Comparison of ENCODE assay signal across 40 cellular contexts in genomic region chr1:242515555-242515954, GRCh38. TPM values are rescaled to one million over a fixed set of nuclear protein-coding genes. Genes with fewer than 3 reads are reported as not detected.
"Had no signal": no experiment of that assay in that cellular context is flagged by ENCODE, and none has a peak within 500 bp of the region (broad histone marks: within the 10 kb centered on the region; RNA-seq: fewer than 3 reads in every experiment).

No MANE protein-coding gene starts in this region.

- H3K9me3 ChIP-seq: body of pancreas had no signal

- H3K9me3 Mint-ChIP-seq: activated naive CD4-positive, alpha-beta T cell treated with anti-CD3 and anti-CD28 coated beads for 36 hours; activated naive CD4-positive, alpha-beta T cell treated with anti-CD3 and anti-CD28 coated beads, Interleukin-2, amount 10 ng/mL, durations not matched to agents 7 days and 5 days; activated naive CD4-positive, alpha-beta T cell treated with anti-CD3 and anti-CD28 coated beads, Interleukin-2, amount 50 U/mL, for 24 hours; activated naive CD8-positive, alpha-beta T cell treated with anti-CD3 and anti-CD28 coated beads for 36 hours; activated naive CD8-positive, alpha-beta T cell treated with anti-CD3 and anti-CD28 coated beads, Interleukin-2, amount 10 ng/mL, durations not matched to agents 7 days and 5 days; activated T-cell treated with anti-CD3 and anti-CD28 coated beads, Interleukin-2, amount 50 U/mL, for 24 hours; activated T-cell treated with anti-CD3 and anti-CD28 coated beads, Interleukin-2, amount 50 U/mL, for 4 hours; activated T-helper 1 cell treated with anti-CD3 and anti-CD28 coated beads, Interleukin-12 subunit alpha, Interleukin-12 subunit beta, Interleukin-2, Interleukin-4 antibody, amounts not matched to agents 30 ng/mL and 10 ng/mL and 1 ng/mL, durations not matched to agents 14 hours and 24 hours and 36 hours; activated T-helper 17 cell treated with anti-CD3 and anti-CD28 coated beads, Interleukin-2, amount 50 U/mL, for 72 hours; activated T-helper 2 cell treated with anti-CD3 and anti-CD28 coated beads, Interferon-gamma antibody, Interleukin-2, Interleukin-4, amounts not matched to agents 10 μg/mL and 5 μg/mL and 100 μg/mL, durations not matched to agents 14 hours and 24 hours and 36 hours; central memory CD8-positive, alpha-beta T cell had no signal

- FAIRE-seq: astrocyte, bronchial epithelial cell had no signal

- H3K4me3 ChIP-seq: adrenal gland, ascending aorta, body of pancreas, breast epithelium, cardiac muscle cell had no signal

- H3K4me3 Mint-ChIP-seq: activated naive CD4-positive, alpha-beta T cell treated with anti-CD3 and anti-CD28 coated beads for 36 hours; activated naive CD4-positive, alpha-beta T cell treated with anti-CD3 and anti-CD28 coated beads, Interleukin-2, amount 10 ng/mL, durations not matched to agents 7 days and 5 days; activated naive CD4-positive, alpha-beta T cell treated with anti-CD3 and anti-CD28 coated beads, Interleukin-2, amount 50 U/mL, for 24 hours; activated naive CD8-positive, alpha-beta T cell; activated naive CD8-positive, alpha-beta T cell treated with anti-CD3 and anti-CD28 coated beads for 36 hours; activated naive CD8-positive, alpha-beta T cell treated with anti-CD3 and anti-CD28 coated beads, Interleukin-2, amount 10 ng/mL, durations not matched to agents 7 days and 5 days; activated naive CD8-positive, alpha-beta T cell treated with anti-CD3 and anti-CD28 coated beads, Interleukin-2, amount 50 U/mL, for 24 hours; activated T-cell treated with anti-CD3 and anti-CD28 coated beads, Interleukin-2, amount 50 U/mL, for 24 hours; activated T-cell treated with anti-CD3 and anti-CD28 coated beads, Interleukin-2, amount 50 U/mL, for 4 hours; activated T-cell treated with anti-CD3 and anti-CD28 coated beads, Interleukin-2, amount 50 U/mL, for 72 hours; activated T-helper 1 cell treated with anti-CD3 and anti-CD28 coated beads, Interleukin-12 subunit alpha, Interleukin-12 subunit beta, Interleukin-2, Interleukin-4 antibody, amounts not matched to agents 30 ng/mL and 10 ng/mL and 1 ng/mL, durations not matched to agents 14 hours and 24 hours and 36 hours; activated T-helper 17 cell treated with anti-CD3 and anti-CD28 coated beads, Interleukin-2, amount 50 U/mL, for 72 hours; brain; central memory CD8-positive, alpha-beta T cell had no signal

- H3K27ac ChIP-seq: adrenal gland, ascending aorta, body of pancreas, brain microvascular endothelial cell, breast epithelium, cardiac muscle cell had no signal

- H3K4me1 ChIP-seq: adrenal gland, ascending aorta, body of pancreas, breast epithelium had no signal

- H3K4me1 Mint-ChIP-seq: activated naive CD4-positive, alpha-beta T cell treated with anti-CD3 and anti-CD28 coated beads, Interleukin-2, amount 10 ng/mL, durations not matched to agents 7 days and 5 days; activated naive CD4-positive, alpha-beta T cell treated with anti-CD3 and anti-CD28 coated beads, Interleukin-2, amount 50 U/mL, for 24 hours; activated naive CD8-positive, alpha-beta T cell treated with anti-CD3 and anti-CD28 coated beads for 36 hours; activated naive CD8-positive, alpha-beta T cell treated with anti-CD3 and anti-CD28 coated beads, Interleukin-2, amount 10 ng/mL, durations not matched to agents 7 days and 5 days; activated naive CD8-positive, alpha-beta T cell treated with anti-CD3 and anti-CD28 coated beads, Interleukin-2, amount 50 U/mL, for 24 hours; activated T-helper 17 cell treated with anti-CD3 and anti-CD28 coated beads, Interleukin-2, amount 50 U/mL, for 72 hours; brain; central memory CD8-positive, alpha-beta T cell had no signal

- H3K36me3 ChIP-seq: adrenal gland, ascending aorta, brain microvascular endothelial cell, breast epithelium, cardiac muscle cell had no signal

- H3K27ac Mint-ChIP-seq: activated naive CD4-positive, alpha-beta T cell treated with anti-CD3 and anti-CD28 coated beads for 36 hours; activated naive CD4-positive, alpha-beta T cell treated with anti-CD3 and anti-CD28 coated beads, Interleukin-2, amount 10 ng/mL, durations not matched to agents 7 days and 5 days; activated naive CD4-positive, alpha-beta T cell treated with anti-CD3 and anti-CD28 coated beads, Interleukin-2, amount 50 U/mL, for 24 hours; activated naive CD4-positive, alpha-beta T cell treated with anti-CD3 and anti-CD28 coated beads, Interleukin-2, amount 50 U/mL, for 72 hours; activated naive CD8-positive, alpha-beta T cell; activated naive CD8-positive, alpha-beta T cell treated with anti-CD3 and anti-CD28 coated beads for 36 hours; activated naive CD8-positive, alpha-beta T cell treated with anti-CD3 and anti-CD28 coated beads, Interleukin-2, amount 10 ng/mL, durations not matched to agents 7 days and 5 days; activated naive CD8-positive, alpha-beta T cell treated with anti-CD3 and anti-CD28 coated beads, Interleukin-2, amount 50 U/mL, for 24 hours; activated T-cell treated with anti-CD3 and anti-CD28 coated beads, Interleukin-2, amount 50 U/mL, for 24 hours; activated T-cell treated with anti-CD3 and anti-CD28 coated beads, Interleukin-2, amount 50 U/mL, for 72 hours; activated T-helper 1 cell treated with anti-CD3 and anti-CD28 coated beads, Interleukin-12 subunit alpha, Interleukin-12 subunit beta, Interleukin-2, Interleukin-4 antibody, amounts not matched to agents 30 ng/mL and 10 ng/mL and 1 ng/mL, durations not matched to agents 14 hours and 24 hours and 36 hours; activated T-helper 17 cell treated with anti-CD3 and anti-CD28 coated beads, Interleukin-2, amount 50 U/mL, for 72 hours; activated T-helper 2 cell treated with anti-CD3 and anti-CD28 coated beads, Interferon-gamma antibody, Interleukin-2, Interleukin-4, amounts not matched to agents 10 μg/mL and 5 μg/mL and 100 μg/mL, durations not matched to agents 14 hours and 24 hours and 36 hours; brain had no signal

- ATAC-seq: activated naive CD4-positive, alpha-beta T cell treated with anti-CD3 and anti-CD28 coated beads, Interleukin-2, amount 50 U/mL, for 72 hours; activated naive CD8-positive, alpha-beta T cell treated with anti-CD3 and anti-CD28 coated beads, Interleukin-2, amount 50 U/mL, for 24 hours; activated T-cell treated with anti-CD3 and anti-CD28 coated beads, Interleukin-2, amount 50 U/mL, for 4 hours; activated T-cell treated with anti-CD3 and anti-CD28 coated beads, Interleukin-2, amount 50 U/mL, for 72 hours; activated T-helper 17 cell treated with anti-CD3 and anti-CD28 coated beads, Interleukin-2, amount 50 U/mL, for 72 hours; body of pancreas had no signal

- H3K36me3 Mint-ChIP-seq: activated naive CD4-positive, alpha-beta T cell treated with anti-CD3 and anti-CD28 coated beads, Interleukin-2, amount 10 ng/mL, durations not matched to agents 7 days and 5 days; activated naive CD4-positive, alpha-beta T cell treated with anti-CD3 and anti-CD28 coated beads, Interleukin-2, amount 50 U/mL, for 24 hours; activated naive CD4-positive, alpha-beta T cell treated with anti-CD3 and anti-CD28 coated beads, Interleukin-2, amount 50 U/mL, for 72 hours; activated naive CD8-positive, alpha-beta T cell; activated naive CD8-positive, alpha-beta T cell treated with anti-CD3 and anti-CD28 coated beads for 36 hours; activated naive CD8-positive, alpha-beta T cell treated with anti-CD3 and anti-CD28 coated beads, Interleukin-2, amount 10 ng/mL, durations not matched to agents 7 days and 5 days; brain had no signal

- DNase-seq: activated effector memory CD4-positive, alpha-beta T cell treated with anti-CD3 and anti-CD28 coated beads, Interleukin-2, amount 50 U/mL, for 16 hours; activated effector memory CD4-positive, alpha-beta T cell treated with Interleukin-2 at 50 U/mL for 16 hours; activated gamma-delta T cell; activated gamma-delta T cell treated with Interleukin-2 at 50 U/mL for 16 hours; activated naive CD4-positive, alpha-beta T cell; activated naive CD4-positive, alpha-beta T cell treated with anti-CD3 and anti-CD28 coated beads for 36 hours; activated naive CD4-positive, alpha-beta T cell treated with anti-CD3 and anti-CD28 coated beads, Interleukin-2, amount 10 ng/mL, durations not matched to agents 7 days and 5 days; activated naive CD4-positive, alpha-beta T cell treated with anti-CD3 and anti-CD28 coated beads, Interleukin-2, amount 50 U/mL, for 16 hours; activated naive CD4-positive, alpha-beta T cell treated with Interleukin-2 at 50 U/mL for 16 hours; activated naive CD8-positive, alpha-beta T cell treated with anti-CD3 and anti-CD28 coated beads for 36 hours; activated naive CD8-positive, alpha-beta T cell treated with anti-CD3 and anti-CD28 coated beads, Interleukin-2, amount 10 ng/mL, durations not matched to agents 7 days and 5 days; activated naive CD8-positive, alpha-beta T cell treated with anti-CD3 and anti-CD28 coated beads, Interleukin-2, amount 50 U/mL, for 24 hours; activated T-cell treated with anti-CD3 and anti-CD28 coated beads, Interleukin-2, amount 50 U/mL, for 24 hours; activated T-cell treated with anti-CD3 and anti-CD28 coated beads, Interleukin-2, amount 50 U/mL, for 4 hours; activated T-cell treated with anti-CD3 and anti-CD28 coated beads, Interleukin-2, amount 50 U/mL, for 48 hours; activated T-cell treated with anti-CD3 and anti-CD28 coated beads, Interleukin-2, amount 50 U/mL, for 72 hours; adrenal gland; amniotic stem cell; amygdala; anterior cingulate cortex; aorta; body of pancreas; brain microvascular endothelial cell; caudate nucleus; central memory CD4-positive, alpha-beta T cell; cerebellar nuclear complex had no signal

- H3K27me3 ChIP-seq: adrenal gland, ascending aorta, body of pancreas, brain microvascular endothelial cell, breast epithelium had no signal

RNA-seq across cellular contexts. Expression of gene PLD5, which starts 8.9 kb away (rescaled TPM):
- total RNA-seq: activated naive CD4-positive, alpha-beta T cell treated with anti-CD3 and anti-CD28 coated beads for 36 hours; activated naive CD4-positive, alpha-beta T cell treated with anti-CD3 and anti-CD28 coated beads, Interleukin-2, amount 50 U/mL, for 72 hours; activated naive CD8-positive, alpha-beta T cell treated with anti-CD3 and anti-CD28 coated beads for 36 hours; activated naive CD8-positive, alpha-beta T cell treated with anti-CD3 and anti-CD28 coated beads, Interleukin-2, amount 10 ng/mL, durations not matched to agents 7 days and 5 days; activated T-cell treated with anti-CD3 and anti-CD28 coated beads, Interleukin-2, amount 50 U/mL, for 4 hours; activated T-cell treated with anti-CD3 and anti-CD28 coated beads, Interleukin-2, amount 50 U/mL, for 72 hours; activated T-helper 1 cell treated with anti-CD3 and anti-CD28 coated beads, Interleukin-12 subunit alpha, Interleukin-12 subunit beta, Interleukin-2, Interleukin-4 antibody, amounts not matched to agents 30 ng/mL and 10 ng/mL and 1 ng/mL, durations not matched to agents 14 hours and 24 hours and 36 hours; activated T-helper 17 cell treated with anti-CD3 and anti-CD28 coated beads, Interleukin-2, amount 50 U/mL, for 72 hours; activated T-helper 2 cell treated with anti-CD3 and anti-CD28 coated beads, Interferon-gamma antibody, Interleukin-2, Interleukin-4, amounts not matched to agents 10 μg/mL and 5 μg/mL and 100 μg/mL, durations not matched to agents 14 hours and 24 hours and 36 hours; chondrocyte had no signal
